Comparison of ENCODE assay signal across 12 cellular contexts in the genomic region with DNA sequence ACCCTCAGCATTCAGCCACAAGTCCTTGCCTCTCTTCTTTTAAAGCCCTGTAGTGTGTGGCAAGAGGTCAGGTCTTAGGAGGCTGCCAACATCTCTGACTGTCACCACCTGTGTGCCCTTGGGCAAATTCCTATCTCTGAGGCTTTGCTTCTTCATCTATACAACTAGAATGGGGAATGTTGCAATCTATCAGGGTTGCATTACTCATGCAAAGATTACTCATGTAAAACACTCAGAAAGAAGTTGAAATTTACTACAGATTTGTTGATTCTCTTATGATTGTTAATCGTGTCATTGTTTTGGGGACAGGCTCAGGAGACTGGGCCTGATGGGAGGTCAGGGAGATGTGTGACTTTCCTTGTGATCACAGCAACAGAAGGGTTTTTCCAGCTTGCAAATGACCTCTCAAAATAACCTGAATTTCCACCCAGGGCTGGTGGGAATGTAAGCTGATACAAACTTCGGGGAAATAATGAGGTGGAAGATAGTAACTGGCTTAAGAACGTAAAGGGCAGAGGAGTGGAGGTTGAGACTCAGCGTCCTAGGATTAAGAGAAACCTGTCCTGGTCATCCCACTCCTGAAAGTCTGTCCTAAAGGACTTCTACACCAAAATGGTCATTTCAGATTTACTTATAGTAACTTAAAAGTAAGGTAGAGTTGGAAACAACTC. TPM values are rescaled to one million over a fixed set of nuclear protein-coding genes. Genes with fewer than 3 reads are reported as not detected.
DNase-seq lines count a peak whose midpoint lies in the region; ATAC-seq, FAIRE-seq and TF ChIP-seq lines count a peak whose summit lies in the region.
"Had no signal": no experiment of that assay in that cellular context is flagged by ENCODE, and none has a peak within 500 bp of the region (broad histone marks: within the 10 kb centered on the region; RNA-seq: fewer than 3 reads in every experiment).

No MANE protein-coding gene starts in this region.

- CTCF ChIA-PET in naive thymus-derived CD4-positive, alpha-beta T cell (lab: Charles Lee), result no interaction called here

- H3K4me3 ChIP-seq in naive thymus-derived CD4-positive, alpha-beta T cell (ENCODE audit: low read length), result no peak overlapping the region
- no peak overlapping the region for H3K4me3 ChIP-seq in kidney (ENCODE audit: low read length in 2 of 2)

- H3K27ac ChIP-seq in naive thymus-derived CD4-positive, alpha-beta T cell (ENCODE audit: low read depth, low read length), result no peak overlapping the region
- no peak overlapping the region for H3K27ac ChIP-seq in kidney (ENCODE audit: low read depth in 2 of 2, low read length in 2 of 2)
- H3K27ac ChIP-seq: neutrophil, VCaP had no signal

- H3K27ac Mint-ChIP-seq in naive thymus-derived CD4-positive, alpha-beta T cell, result no peak overlapping the region
- H3K27ac Mint-ChIP-seq: activated naive CD8-positive, alpha-beta T cell treated with anti-CD3 and anti-CD28 coated beads, Interleukin-2, amount 10 ng/mL, durations not matched to agents 7 days and 5 days had no signal

- FAIRE-seq in kidney (lab: Jason Lieb, UNC) (no peak), frontal cortex (lab: Jason Lieb, UNC) (no peak)

- H3K4me3 Mint-ChIP-seq in naive thymus-derived CD4-positive, alpha-beta T cell, result no peak overlapping the region
- H3K4me3 Mint-ChIP-seq: activated naive CD8-positive, alpha-beta T cell treated with anti-CD3 and anti-CD28 coated beads, Interleukin-2, amount 10 ng/mL, durations not matched to agents 7 days and 5 days had no signal

- DNase-seq in Daoy (ENCODE audit: low read depth), result peak; percentile 80
- DNase-seq in MV-4-11 (lab: John Stamatoyannopoulos, UW), result peak; percentile 70
- peak; percentile 32 for DNase-seq in brain pericyte (ENCODE audit: low read depth, low spot score)
- no peak for DNase-seq in naive thymus-derived CD4-positive, alpha-beta T cell
- DNase-seq in kidney, result no peak
- no peak for DNase-seq in frontal cortex (ENCODE audit: low spot score in 2 of 2)
- DNase-seq in NCI-H526 (lab: John Stamatoyannopoulos, UW), result no peak
- no peak for DNase-seq in NK-92 (lab: John Stamatoyannopoulos, UW; ENCODE audit: unreplicated experiment)
- DNase-seq: activated naive CD8-positive, alpha-beta T cell treated with anti-CD3 and anti-CD28 coated beads, Interleukin-2, amount 10 ng/mL, durations not matched to agents 7 days and 5 days; hypothalamus had no signal

- no peaks in the 10 kb centered on the region for H3K27me3 ChIP-seq in naive thymus-derived CD4-positive, alpha-beta T cell (ENCODE audit: control insufficient read depth in 2 of 2, insufficient read depth in 2 of 2, low read length in 2 of 2)
- H3K27me3 ChIP-seq: neutrophil had no signal

- intact Hi-C loops in naive thymus-derived CD4-positive, alpha-beta T cell (cut with micrococcal nuclease), result no loop called here
- intact Hi-C loops in kidney (cut with DNase I), result no loop called here

- H3K9me3 ChIP-seq in naive thymus-derived CD4-positive, alpha-beta T cell (ENCODE audit: control insufficient read depth in 2 of 3, low read length in 3 of 3), result no peaks in the 10 kb centered on the region
- peaks cover 0 to 4% of the 10 kb centered on the region in 2 donors for H3K9me3 ChIP-seq in kidney (ENCODE audit: control insufficient read depth in 1 of 2, low read length in 2 of 2)
- H3K9me3 ChIP-seq: neutrophil had no signal

- no peaks in the 10 kb centered on the region for H3K4me1 ChIP-seq in naive thymus-derived CD4-positive, alpha-beta T cell (ENCODE audit: control insufficient read depth in 2 of 2, insufficient read depth in 2 of 2, low read length in 2 of 2)
- H3K4me1 ChIP-seq in kidney (ENCODE audit: control insufficient read depth in 1 of 2, insufficient read depth in 1 of 2, low read depth in 1 of 2, low read length in 2 of 2), result no peaks in the 10 kb centered on the region

- H3K9me3 Mint-ChIP-seq in naive thymus-derived CD4-positive, alpha-beta T cell, result peaks cover 0 to 12% (median 4%) of the 10 kb centered on the region in 11 donors

- no peak overlapping the region for H3K9ac ChIP-seq in kidney (ENCODE audit: low read length in 2 of 2)

- peaks cover 0 to 5% (median 2%) of the 10 kb centered on the region in 5 donors for H3K36me3 Mint-ChIP-seq in naive thymus-derived CD4-positive, alpha-beta T cell
- H3K36me3 Mint-ChIP-seq: activated naive CD8-positive, alpha-beta T cell treated with anti-CD3 and anti-CD28 coated beads, Interleukin-2, amount 10 ng/mL, durations not matched to agents 7 days and 5 days had no signal

- ATAC-seq in naive thymus-derived CD4-positive, alpha-beta T cell, result peak; percentile 52

- POLR2A ChIA-PET in naive thymus-derived CD4-positive, alpha-beta T cell (lab: Charles Lee), result no interaction called here

- no peak for TF ChIP-seq CTCF in kidney (IDR thresholded peaks at IDR 0.05; ENCODE audit: borderline replicate concordance, extremely low read depth, insufficient read depth)

- no peaks in the 10 kb centered on the region for H3K36me3 ChIP-seq in naive thymus-derived CD4-positive, alpha-beta T cell (ENCODE audit: control insufficient read depth in 2 of 3, insufficient read depth in 3 of 3, low read length in 3 of 3)
- H3K36me3 ChIP-seq in kidney (ENCODE audit: control insufficient read depth in 1 of 2, insufficient read depth in 2 of 2, low read length in 2 of 2), result no peaks in the 10 kb centered on the region
- H3K36me3 ChIP-seq: neutrophil had no signal

- peaks cover 0 to 1% (median 0%) of the 10 kb centered on the region in 7 donors for H3K4me1 Mint-ChIP-seq in naive thymus-derived CD4-positive, alpha-beta T cell
- H3K4me1 Mint-ChIP-seq: activated naive CD8-positive, alpha-beta T cell treated with anti-CD3 and anti-CD28 coated beads, Interleukin-2, amount 10 ng/mL, durations not matched to agents 7 days and 5 days had no signal

- peaks cover under 1 to 23% (median 3%) of the 10 kb centered on the region in 5 donors for H3K27me3 Mint-ChIP-seq in naive thymus-derived CD4-positive, alpha-beta T cell

RNA-seq across cellular contexts. Expression of gene SIGLEC15, which starts 32.0 kb away (rescaled TPM):
- 12.1 and 17.9 TPM in 2 replicates for total RNA-seq in Daoy (2014; rRNA removed; shearing (Covaris generic))
- total RNA-seq in naive thymus-derived CD4-positive, alpha-beta T cell, result 1 to 10 TPM in 1 of 5 experiments, not detected in 4; 1.3 TPM
- polyA plus RNA-seq in naive thymus-derived CD4-positive, alpha-beta T cell, result under 1 TPM in 1 of 2 donors, not detected in 1; 0.13 TPM
- 1.2 TPM for total RNA-seq in kidney
- polyA plus RNA-seq in kidney (ENCODE audit: insufficient read depth, low read depth, low replicate concordance), result not detected
- total RNA-seq in frontal cortex, result not detected
- total RNA-seq: activated naive CD8-positive, alpha-beta T cell treated with anti-CD3 and anti-CD28 coated beads, Interleukin-2, amount 10 ng/mL, durations not matched to agents 7 days and 5 days had no signal

Comparison
In these comparisons a context has a peak if more than half of its experiments do, and no peak if none do; other contexts are left out.
1. DNase-seq: peak in Daoy (single experiment), MV-4-11 (single experiment) and brain pericyte (single experiment); none in naive thymus-derived CD4-positive, alpha-beta T cell (0 of 9), kidney (single experiment), frontal cortex (0 of 2), NCI-H526 (0 of 2) and NK-92 (single experiment).